ENCODE assay signal across 10 cellular contexts in the genomic region with DNA sequence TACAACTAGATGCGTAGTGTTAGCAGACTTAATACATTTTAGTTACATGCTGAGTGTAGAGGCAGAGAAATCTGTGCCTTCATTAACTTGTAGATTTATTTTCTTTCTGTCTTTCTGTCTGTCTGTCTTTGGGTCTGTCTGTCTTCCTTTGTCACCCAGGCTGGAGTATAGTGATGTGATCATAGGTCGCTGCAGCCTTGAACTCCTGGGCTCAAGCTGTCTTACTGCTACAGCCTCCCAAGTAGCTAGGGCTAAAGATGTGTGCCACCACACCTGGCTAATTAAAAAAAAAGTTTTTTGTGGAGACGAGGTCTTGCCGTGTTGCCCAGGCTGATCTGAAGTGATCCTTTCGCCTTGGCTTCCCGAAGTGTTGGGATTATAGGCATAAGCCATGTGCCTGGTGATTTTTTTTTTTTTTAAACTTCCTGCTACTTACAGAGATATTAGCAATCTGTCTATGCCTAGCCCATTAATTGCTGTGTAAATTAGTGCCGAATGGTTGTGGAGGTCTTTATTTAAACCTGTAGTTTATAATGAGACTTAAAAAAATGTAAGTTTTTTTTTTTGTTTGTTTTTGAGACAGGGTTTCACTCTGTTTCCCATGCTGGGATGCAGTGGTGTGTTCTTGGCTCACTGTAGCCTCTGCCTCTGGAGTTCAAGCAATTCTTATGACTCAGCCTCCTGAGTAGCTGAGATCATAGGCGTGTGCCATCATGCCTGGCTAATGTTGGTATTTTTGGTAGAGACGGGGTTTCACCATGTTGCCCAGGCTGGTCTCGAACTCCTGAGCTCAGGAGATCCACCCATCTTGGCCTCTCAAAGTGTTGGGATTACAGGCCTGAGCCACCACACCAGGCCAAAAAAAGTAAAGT. TPM values are rescaled to one million over a fixed set of nuclear protein-coding genes. Genes with fewer than 3 reads are reported as not detected.
DNase-seq lines count a peak whose midpoint lies in the region; ATAC-seq and TF ChIP-seq lines count a peak whose summit lies in the region.
"Had no signal": no experiment of that assay in that cellular context is flagged by ENCODE, and none has a peak within 500 bp of the region (broad histone marks: within the 10 kb centered on the region; RNA-seq: fewer than 3 reads in every experiment).

No MANE protein-coding gene starts in this region.

- in situ Hi-C loops in Caki2 (cut with HindIII; ENCODE audit: low pct_unique_long_range_greater_than_20kb, low sequenced_read_pairs): no loop called here

- intact Hi-C loops in CD8-positive, alpha-beta T cell (cut with DNase I, micrococcal nuclease): no loop called here

- no peak for TF ChIP-seq CTCF in choroid plexus epithelial cell (conservative IDR thresholded peaks at IDR 0.05; ENCODE audit: low read depth, low read length)
- TF ChIP-seq CTCF in CD8-positive, alpha-beta T cell (IDR thresholded peaks at IDR 0.05): no peak

- DNase-seq in Caki2 (ENCODE audit: low read depth) (peak; percentile 78), NCI-H2171 treated with DMSO at 0.1 percent for 48 hours (lab: John Stamatoyannopoulos, UW) (peak; percentile 76), choroid plexus epithelial cell (ENCODE audit: low read depth) (peak; percentile 91), myocyte (ENCODE audit: low read depth) (peak; percentile 69), DMS153 treated with DMSO at 0.1 percent for 48 hours (lab: John Stamatoyannopoulos, UW; ENCODE audit: unreplicated experiment) (no peak), T-helper 1 cell (no peak)
- no peak for DNase-seq in CD8-positive, alpha-beta T cell
- DNase-seq: NCI-H1930; stimulated activated CD4-positive, alpha-beta T cell treated with anti-CD3 and anti-CD28 coated beads, Interleukin-4, amount 100 ng/mL, for 1 hour had no signal

- no peak for ATAC-seq in GM21619 (IDR thresholded peaks at IDR 0.05; ENCODE audit: unreplicated experiment)
- no peak for ATAC-seq in CD8-positive, alpha-beta T cell

- H3K27me3 Mint-ChIP-seq in CD8-positive, alpha-beta T cell (ENCODE audit: low read depth): no peaks in the 10 kb centered on the region

- no peak overlapping the region for H3K4me3 ChIP-seq in choroid plexus epithelial cell (ENCODE audit: low read depth, low read length)
- no peak overlapping the region for H3K4me3 ChIP-seq in CD8-positive, alpha-beta T cell (ENCODE audit: low read depth, low read length)

- no peaks in the 10 kb centered on the region for H3K36me3 ChIP-seq in CD8-positive, alpha-beta T cell (ENCODE audit: insufficient read depth, low read length)

- CTCF ChIA-PET in CD8-positive, alpha-beta T cell (lab: Charles Lee): no interaction called here

- no peaks in the 10 kb centered on the region for H3K9me3 ChIP-seq in CD8-positive, alpha-beta T cell (ENCODE audit: low read length)

- H3K4me3 Mint-ChIP-seq in CD8-positive, alpha-beta T cell: no peak overlapping the region

- peaks cover 5% of the 10 kb centered on the region for H3K4me1 Mint-ChIP-seq in CD8-positive, alpha-beta T cell (ENCODE audit: low read depth)

- H3K27me3 ChIP-seq in CD8-positive, alpha-beta T cell (ENCODE audit: insufficient read depth, low read length): no peaks in the 10 kb centered on the region

- H3K27ac ChIP-seq in CD8-positive, alpha-beta T cell (ENCODE audit: low read depth, low read length): no peak overlapping the region

- POLR2A ChIA-PET in CD8-positive, alpha-beta T cell (lab: Charles Lee): no interaction called here

- no peaks in the 10 kb centered on the region for H3K4me1 ChIP-seq in CD8-positive, alpha-beta T cell (ENCODE audit: insufficient read depth, low read length)

- H3K9me3 Mint-ChIP-seq in CD8-positive, alpha-beta T cell: no peaks in the 10 kb centered on the region

- no peak overlapping the region for H3K27ac Mint-ChIP-seq in CD8-positive, alpha-beta T cell

- peaks cover 12% of the 10 kb centered on the region for H3K36me3 Mint-ChIP-seq in CD8-positive, alpha-beta T cell

RNA-seq across cellular contexts. Expression of a gene that starts 22.8 kb away (rescaled TPM):
- 11.3 and 12.8 TPM in 2 replicates for total RNA-seq in Caki2 (2014; rRNA removed; shearing (Covaris generic); ENCODE audit: low replicate concordance)
- 17.2 and 21.7 TPM in 2 replicates for total RNA-seq in myocyte
- polyA plus RNA-seq in myocyte (2012): 14.4 TPM
- total RNA-seq in CD8-positive, alpha-beta T cell: 10 to 100 TPM; 34.5 to 34.6 TPM

Comparison
In these comparisons a context has a peak if more than half of its experiments do, and no peak if none do; other contexts are left out.
1. DNase-seq: peak in Caki2 (single experiment), NCI-H2171 treated with DMSO at 0.1 percent for 48 hours (single experiment), choroid plexus epithelial cell (single experiment) and myocyte (single experiment); none in DMS153 treated with DMSO at 0.1 percent for 48 hours (single experiment), CD8-positive, alpha-beta T cell (0 of 7) and T-helper 1 cell (0 of 5).